2 cellular contexts compared by ENCODE assay signal in the genomic region with DNA sequence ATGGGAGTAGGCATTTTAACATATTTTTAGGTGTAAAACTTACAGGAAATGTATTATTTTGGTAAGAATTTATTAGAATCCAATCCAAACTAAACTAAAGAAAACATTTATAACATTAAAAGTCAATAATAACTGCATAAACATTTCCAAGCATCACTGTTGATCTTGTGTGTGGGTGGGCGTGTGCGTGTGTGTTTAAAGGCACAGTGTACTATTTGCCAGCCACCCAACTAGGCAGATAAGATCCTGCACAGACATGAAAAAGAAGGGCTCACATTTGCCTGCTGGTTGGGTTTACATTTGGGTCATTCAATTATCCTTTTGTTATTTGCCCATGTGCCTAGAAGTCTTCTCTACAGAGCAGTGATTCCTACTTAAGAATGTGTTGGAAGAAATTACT.
A peak's percentile ranks its signal among the peaks of the same experiment; 100 is the strongest.
TF ChIP-seq lines count a peak whose summit lies in the region.

No MANE protein-coding gene starts in this region.

TF ChIP-seq in HCT116, 20 proteins besides CTCF, POLR2A, EP300 and RAD21 (continued from another document):
- TF ChIP-seq YY1 (IDR thresholded peaks at IDR 0.05; ENCODE audit: extremely low read depth, insufficient replicate concordance, low read depth, low read length) (no peak), EGR1 (IDR thresholded peaks at IDR 0.05; ENCODE audit: low read depth) (peak; percentile 80), TCF7L2 (IDR thresholded peaks at IDR 0.05; ENCODE audit: borderline replicate concordance, extremely low read depth, insufficient read depth, insufficient read length) (no peak), REST (IDR thresholded peaks at IDR 0.05; ENCODE audit: low read depth) (no peak), SP1 (IDR thresholded peaks at IDR 0.05; ENCODE audit: low read depth) (peak; percentile 39; the same call in 1 of the 2 replicates), ZNF274 (IDR thresholded peaks at IDR 0.05; ENCODE audit: low read depth, low read length) (no peak), EZH2phosphoT487 (IDR thresholded peaks at IDR 0.05; ENCODE audit: borderline replicate concordance) (no peak), CEBPB (IDR thresholded peaks at IDR 0.05; ENCODE audit: low read depth) (no peak)
TF ChIP-seq in HCT116: peak in this region for 7.

TF ChIP-seq in SK-N-SH, 30 proteins besides CTCF, POLR2A, EP300 and RAD21 (continued from another document):
- TF ChIP-seq REST (IDR thresholded peaks at IDR 0.05; ENCODE audit: low read depth, low read length), result no peak
- no peak for TF ChIP-seq FOSL2 (IDR thresholded peaks at IDR 0.05; ENCODE audit: borderline replicate concordance, low read depth)
- no peak for TF ChIP-seq TCF12 (IDR thresholded peaks at IDR 0.05)
- TF ChIP-seq GATA2 (CRISPR knock-in tag; IDR thresholded peaks at IDR 0.05), result peak; percentile 68
- peak; percentile 17 for TF ChIP-seq CHD2 (IDR thresholded peaks at IDR 0.05; ENCODE audit: low read length, partially characterized antibody)
- TF ChIP-seq FOXM1 (IDR thresholded peaks at IDR 0.05; ENCODE audit: low read depth), result no peak
- TF ChIP-seq RCOR1 (IDR thresholded peaks at IDR 0.05; ENCODE audit: low read length), result 0 out of 2 replicates have a peak, but pooled peaks have one; percentile 19
- no peak for TF ChIP-seq RXRA (IDR thresholded peaks at IDR 0.05; ENCODE audit: borderline replicate concordance, low read depth)
- TF ChIP-seq, protein P1, sequence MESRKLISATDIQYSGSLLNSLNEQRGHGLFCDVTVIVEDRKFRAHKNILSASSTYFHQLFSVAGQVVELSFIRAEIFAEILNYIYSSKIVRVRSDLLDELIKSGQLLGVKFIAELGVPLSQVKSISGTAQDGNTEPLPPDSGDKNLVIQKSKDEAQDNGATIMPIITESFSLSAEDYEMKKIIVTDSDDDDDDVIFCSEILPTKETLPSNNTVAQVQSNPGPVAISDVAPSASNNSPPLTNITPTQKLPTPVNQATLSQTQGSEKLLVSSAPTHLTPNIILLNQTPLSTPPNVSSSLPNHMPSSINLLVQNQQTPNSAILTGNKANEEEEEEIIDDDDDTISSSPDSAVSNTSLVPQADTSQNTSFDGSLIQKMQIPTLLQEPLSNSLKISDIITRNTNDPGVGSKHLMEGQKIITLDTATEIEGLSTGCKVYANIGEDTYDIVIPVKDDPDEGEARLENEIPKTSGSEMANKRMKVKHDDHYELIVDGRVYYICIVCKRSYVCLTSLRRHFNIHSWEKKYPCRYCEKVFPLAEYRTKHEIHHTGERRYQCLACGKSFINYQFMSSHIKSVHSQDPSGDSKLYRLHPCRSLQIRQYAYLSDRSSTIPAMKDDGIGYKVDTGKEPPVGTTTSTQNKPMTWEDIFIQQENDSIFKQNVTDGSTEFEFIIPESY (IDR thresholded peaks at IDR 0.05; ENCODE audit: borderline replicate concordance, low read depth), result no peak
- no peak for TF ChIP-seq USF1 (IDR thresholded peaks at IDR 0.05; ENCODE audit: borderline replicate concordance, low read depth)
- TF ChIP-seq SMC3 (IDR thresholded peaks at IDR 0.05; ENCODE audit: low read depth, low read length), result no peak
- no peak for TF ChIP-seq SIN3A (IDR thresholded peaks at IDR 0.05; ENCODE audit: borderline replicate concordance, low read depth, low read length)
